8 cellular contexts compared by ENCODE assay signal in genomic region chrX:64394874-64395567, GRCh38. TPM values are rescaled to one million over a fixed set of nuclear protein-coding genes. Genes with fewer than 3 reads are reported as not detected.
A peak's percentile ranks its signal among the peaks of the same experiment; 100 is the strongest.
DNase-seq lines count a peak whose midpoint lies in the region; ATAC-seq and TF ChIP-seq lines count a peak whose summit lies in the region.

TSS of gene MTMR8 (minus strand) at chrX:64395452. CDS start at chrX:64395363, 89 bp downstream.

- 0 out of 2 replicates have a peak within 1 kb of the TSS, but pooled peaks have one; percentile 20 for H3K9ac ChIP-seq in HUES64 (ENCODE audit: low read depth, low read length)

- no peak for TF ChIP-seq EP300 in upper lobe of left lung (IDR thresholded peaks at IDR 0.05)

- ATAC-seq in GM21423 (IDR thresholded peaks at IDR 0.05; ENCODE audit: unreplicated experiment) (peak; percentile 97), left ventricle myocardium superior (peak; percentile 86), upper lobe of left lung (ENCODE audit: low FRiP score in 2 of 2) (peak; percentile 77 to 91)

- no peaks in the 10 kb centered on the region for H3K4me1 ChIP-seq in HUES64 (ENCODE audit: insufficient read depth, low read length)
- no peaks in the 10 kb centered on the region for H3K4me1 ChIP-seq in prostate gland (replicated peaks)
- H3K4me1 ChIP-seq in upper lobe of left lung, result peaks cover 0 to 2% (median 0%) of the 10 kb centered on the region in 4 donors

- intact Hi-C loops in left ventricle myocardium superior (cut with micrococcal nuclease) (no loop called here), prostate gland (cut with DNase I) (loop anchor here (10.0 kb wide), 1 partner anchor 190 kb away; the partner anchor contains the start of gene AMER1)

- TF ChIP-seq POLR2A in prostate gland (IDR thresholded peaks at IDR 0.05) (no peak), upper lobe of left lung (IDR thresholded peaks at IDR 0.05) (peak in 1 of 4 donors; percentile 32)

- TF ChIP-seq CTCF in prostate gland (IDR thresholded peaks at IDR 0.05) (no peak), upper lobe of left lung (IDR thresholded peaks at IDR 0.05) (no peak)

- no peak within 1 kb of the TSS; the same call in 1 of the 2 replicates for H3K27ac ChIP-seq in HUES64 (ENCODE audit: low read depth, low read length)
- H3K27ac ChIP-seq in prostate gland, result peak within 1 kb of the TSS; percentile 22 to 23
- peak within 1 kb of the TSS in 3 of 4 donors; percentile 7 to 43 (median 32) for H3K27ac ChIP-seq in upper lobe of left lung

- H3K27me3 ChIP-seq in HUES64 (ENCODE audit: insufficient read depth, low read length), result no peaks in the 10 kb centered on the region
- H3K27me3 ChIP-seq in prostate gland (replicated peaks; ENCODE audit: insufficient read depth), result no peaks in the 10 kb centered on the region
- no peaks in the 10 kb centered on the region for H3K27me3 ChIP-seq in upper lobe of left lung

- H3K4me3 ChIP-seq in HUES64 (ENCODE audit: low read length) (peak within 1 kb of the TSS; percentile 70), prostate gland (peak within 1 kb of the TSS; percentile 45 to 47), upper lobe of left lung (peak within 1 kb of the TSS; percentile 46 to 71 (median 58))

- H3K36me3 ChIP-seq in HUES64 (ENCODE audit: insufficient read depth, low read length) (no peaks in the 10 kb centered on the region), prostate gland (no peaks in the 10 kb centered on the region), upper lobe of left lung (no peaks in the 10 kb centered on the region)

- under 1% methylated on average over 40 of the region's 40 CpGs for whole genome bisulfite sequencing in HUES64
- WGBS in prostate gland, result under 1% methylated on average over 40 of the region's 40 CpGs
- WGBS in upper lobe of left lung, 2 donors, result 0 to 34% methylated on average over 9 to 40 of the region's 40 CpGs

- DNase-seq in COLO829 (ENCODE audit: low spot score), result peak; percentile 60
- DNase-seq in SHP77 treated with DMSO at 0.1 percent for 48 hours (lab: John Stamatoyannopoulos, UW), result peak; percentile 19
- peak; percentile 78 for DNase-seq in activated naive CD4-positive, alpha-beta T cell treated with anti-CD3 and anti-CD28 coated beads, Interleukin-2, amount 50 U/mL, for 16 hours
- peak; percentile 72 for DNase-seq in left ventricle myocardium superior
- DNase-seq in prostate gland (ENCODE audit: low spot score), result peak; percentile 76
- DNase-seq in upper lobe of left lung, result peak; percentile 57 to 74

- H3K9me3 ChIP-seq in HUES64 (ENCODE audit: insufficient read depth, low read depth, low read length), result no peaks in the 10 kb centered on the region
- no peaks in the 10 kb centered on the region for H3K9me3 ChIP-seq in prostate gland
- H3K9me3 ChIP-seq in upper lobe of left lung, result no peaks in the 10 kb centered on the region

RNA-seq across cellular contexts. Expression of gene MTMR8, which starts in this region (rescaled TPM):
- polyA plus RNA-seq in HUES64 (2013, experiment 1 of 2), result 2.8 TPM
- 2.7 TPM for polyA plus RNA-seq in HUES64 (2013, experiment 2 of 2)
- 0.17 TPM for total RNA-seq in left ventricle myocardium superior
- 1 to 10 TPM in 1 of 2 donors, under 1 TPM in 1; 0.82 to 1.8 TPM for total RNA-seq in prostate gland
- total RNA-seq in upper lobe of left lung, result 1 to 10 TPM in 5 of 6 donors, not detected in 1; 2.3 to 4.2 (median 2.3) TPM

Comparison
In these comparisons a context has a peak if more than half of its experiments do, and no peak if none do; other contexts are left out.
1. Peak in DNase-seq and ATAC-seq in left ventricle myocardium superior; RNA of the gene not detected or under 1 TPM.
2. DNase-seq: peak in every context shown above with its lines; median percentile 78 in activated naive CD4-positive, alpha-beta T cell treated with anti-CD3 and anti-CD28 coated beads, Interleukin-2, amount 50 U/mL, for 16 hours; 76 in prostate gland; 72 in left ventricle myocardium superior; 66 in upper lobe of left lung; 60 in COLO829; 19 in SHP77 treated with DMSO at 0.1 percent for 48 hours.